5 cellular contexts compared by ENCODE assay signal in the genomic region with DNA sequence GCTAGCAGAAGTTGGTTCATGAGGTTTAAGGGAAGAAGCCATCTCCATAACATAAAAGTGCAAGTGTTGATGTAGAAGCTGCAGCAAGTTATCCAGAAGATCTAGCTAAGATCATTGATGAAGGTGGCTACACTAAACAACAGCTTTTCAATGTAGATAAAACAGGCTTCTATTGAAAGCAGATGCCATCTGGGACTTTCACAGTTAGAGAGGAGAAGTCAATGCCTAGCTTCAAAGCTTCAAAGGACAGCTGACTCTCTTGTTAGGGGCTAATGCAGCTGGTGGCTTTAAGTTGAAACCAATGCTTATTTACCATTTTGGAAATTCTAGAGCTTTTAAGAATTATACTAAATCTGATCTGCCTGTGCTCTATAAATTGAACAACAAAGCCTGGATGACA. TPM values are rescaled to one million over a fixed set of nuclear protein-coding genes. Genes with fewer than 3 reads are reported as not detected.
"Had no signal": no experiment of that assay in that cellular context is flagged by ENCODE, and none has a peak within 500 bp of the region (broad histone marks: within the 10 kb centered on the region; RNA-seq: fewer than 3 reads in every experiment).

No MANE protein-coding gene starts in this region.

RNA-seq across cellular contexts. Expression of a gene that starts 25.3 kb away (rescaled TPM):
- polyA plus RNA-seq: endothelial cell of umbilical vein, fibroblast of lung, foreskin keratinocyte, heart left ventricle, heart right ventricle had no signal
